In genomic region chr13:111241006-111241755, GRCh38 we compare ENCODE assay signal across 20 cellular contexts.
DNase-seq lines count a peak whose midpoint lies in the region; ATAC-seq, FAIRE-seq and TF ChIP-seq lines count a peak whose summit lies in the region.
"Had no signal": no experiment of that assay in that cellular context is flagged by ENCODE, and none has a peak within 500 bp of the region (broad histone marks: within the 10 kb centered on the region; RNA-seq: fewer than 3 reads in every experiment).

No MANE protein-coding gene starts in this region.

- H3K4me1 Mint-ChIP-seq in Calu3 (ENCODE audit: low read depth, unreplicated experiment) = no peaks in the 10 kb centered on the region
- H3K4me1 Mint-ChIP-seq: activated naive CD8-positive, alpha-beta T cell treated with anti-CD3 and anti-CD28 coated beads, Interleukin-2, amount 10 ng/mL, durations not matched to agents 7 days and 5 days had no signal

- H3K4me1 ChIP-seq in OCI-LY7 (ENCODE audit: insufficient read depth, low read length, poor library complexity, severe bottlenecking) = no peaks in the 10 kb centered on the region
- H3K4me1 ChIP-seq: right lobe of liver had no signal

- BruUV-seq in OCI-LY7 (replicated peaks; lab: Mats Ljungman, UMichigan) = no TSS peak
- no TSS peak for BruUV-seq in Calu3 (replicated peaks; lab: Mats Ljungman, UMichigan)

- peak; percentile 47 for FAIRE-seq in GM12891 (lab: Jason Lieb, UNC)
- FAIRE-seq: GM19239 had no signal

- no peak for TF ChIP-seq POLR2A in GM12891 (IDR thresholded peaks at IDR 0.05; ENCODE audit: low read depth, low read length)

- no peaks in the 10 kb centered on the region for H3K9me3 ChIP-seq in OCI-LY7 (ENCODE audit: low read length)
- H3K9me3 ChIP-seq: right lobe of liver, tibial artery had no signal

- no peak overlapping the region for H3K27ac ChIP-seq in OCI-LY7 (ENCODE audit: low read depth, low read length, poor library complexity, severe bottlenecking)
- H3K27ac ChIP-seq: right lobe of liver had no signal

- CTCF ChIA-PET in OCI-LY7 (lab: Charles Lee; ENCODE audit: unreplicated experiment) (no interaction called here), Calu3 (lab: Charles Lee) (no interaction called here)

- no peak for ATAC-seq in HG03280 (IDR thresholded peaks at IDR 0.05; ENCODE audit: unreplicated experiment)
- ATAC-seq: esophagus mucosa had no signal

- no peak overlapping the region for H3K4me2 ChIP-seq in OCI-LY7 (ENCODE audit: low read length)

- POLR2A ChIA-PET in OCI-LY7 (lab: Charles Lee) = no interaction called here

- H3K4me3 ChIP-seq in OCI-LY7 (ENCODE audit: low read depth, low read length, poor library complexity, severe bottlenecking) = no peak overlapping the region
- H3K4me3 ChIP-seq: right lobe of liver, tibial artery had no signal

- no peaks in the 10 kb centered on the region for H3K36me3 Mint-ChIP-seq in Calu3 (ENCODE audit: insufficient read depth, unreplicated experiment)

- DNase-seq in GM12891 (ENCODE audit: insufficient read length, low spot score) (no peak), SK-MEL-5 (ENCODE audit: low read depth, low spot score) (peak; percentile 64), foreskin melanocyte (peak; percentile 91), posterior cingulate gyrus (peak; percentile 77 to 97 (median 83)), OCI-LY7 (ENCODE audit: low spot score) (no peak), Calu3 (no peak), 8988T (no peak)
- DNase-seq: activated CD4-positive, alpha-beta T cell treated with anti-CD3 and anti-CD28 coated beads for 4 hours; activated naive CD8-positive, alpha-beta T cell treated with anti-CD3 and anti-CD28 coated beads, Interleukin-2, amount 10 ng/mL, durations not matched to agents 7 days and 5 days; cortex of kidney; naive B cell; NCI-H2081 treated with DMSO at 0.1 percent for 48 hours; right lobe of liver; SHP77; stimulated activated CD4-positive, alpha-beta T cell treated with anti-CD3 and anti-CD28 coated beads, Interleukin-2, amount 100 ng/mL, for 48 hours; stimulated activated CD8-positive, alpha-beta memory T cell treated with anti-CD3 and anti-CD28 coated beads, Interleukin-4, amount 100 ng/mL, for 48 hours; tibial artery had no signal

- 0 out of 2 replicates have a peak, but pooled peaks cover 5% of the 10 kb centered on the region for H4K20me1 ChIP-seq in OCI-LY7 (ENCODE audit: insufficient read depth, low read length)

- H3K4me3 Mint-ChIP-seq in Calu3 (ENCODE audit: low read depth, unreplicated experiment) = no peak overlapping the region
- H3K4me3 Mint-ChIP-seq: activated naive CD8-positive, alpha-beta T cell treated with anti-CD3 and anti-CD28 coated beads, Interleukin-2, amount 10 ng/mL, durations not matched to agents 7 days and 5 days; naive B cell had no signal

- H3K27me3 Mint-ChIP-seq in Calu3 (ENCODE audit: unreplicated experiment) = no peaks in the 10 kb centered on the region
- H3K27me3 Mint-ChIP-seq: activated naive CD8-positive, alpha-beta T cell treated with anti-CD3 and anti-CD28 coated beads, Interleukin-2, amount 10 ng/mL, durations not matched to agents 7 days and 5 days; naive B cell had no signal

- intact Hi-C loops in posterior cingulate gyrus (cut with DNase I) (no loop called here), OCI-LY7 (cut with micrococcal nuclease; ENCODE audit: unreplicated experiment) (no loop called here), Calu3 (cut with micrococcal nuclease; ENCODE audit: unreplicated experiment) (no loop called here)

- H2AFZ ChIP-seq in OCI-LY7 (ENCODE audit: low read length) = no peak overlapping the region

- no peaks in the 10 kb centered on the region for H3K9me2 ChIP-seq in OCI-LY7 (ENCODE audit: insufficient read depth, low read length)

- H3K9me3 Mint-ChIP-seq in Calu3 (ENCODE audit: low read depth, unreplicated experiment) = no peaks in the 10 kb centered on the region
- H3K9me3 Mint-ChIP-seq: activated naive CD8-positive, alpha-beta T cell treated with anti-CD3 and anti-CD28 coated beads, Interleukin-2, amount 10 ng/mL, durations not matched to agents 7 days and 5 days; naive B cell had no signal

- in situ Hi-C loops in SK-MEL-5 (cut with HindIII; ENCODE audit: low pct_unique_long_range_greater_than_20kb, low sequenced_read_pairs) = no loop called here

- TF ChIP-seq CTCF in OCI-LY7 (conservative IDR thresholded peaks at IDR 0.05; ENCODE audit: low read length) (no peak), Calu3 (IDR thresholded peaks at IDR 0.05; ENCODE audit: unreplicated experiment) (no peak)

- peaks cover 78% of the 10 kb centered on the region for H3K36me3 ChIP-seq in OCI-LY7 (ENCODE audit: insufficient read depth, low read length)

- no peaks in the 10 kb centered on the region; the same call in 1 of the 2 replicates for H3K79me2 ChIP-seq in OCI-LY7 (ENCODE audit: insufficient read depth, low read depth, low read length)

- no peak overlapping the region for H3K27ac Mint-ChIP-seq in Calu3 (ENCODE audit: unreplicated experiment)
- H3K27ac Mint-ChIP-seq: activated naive CD8-positive, alpha-beta T cell treated with anti-CD3 and anti-CD28 coated beads, Interleukin-2, amount 10 ng/mL, durations not matched to agents 7 days and 5 days had no signal

TF ChIP-seq in GM12891, 5 proteins besides CTCF, POLR2A, EP300 and RAD21:
- TF ChIP-seq SPI1 (IDR thresholded peaks at IDR 0.05; ENCODE audit: low read depth, low read length) (no peak), TAF1 (IDR thresholded peaks at IDR 0.05; ENCODE audit: low read depth, low read length) (no peak), POU2F2 (IDR thresholded peaks at IDR 0.05; ENCODE audit: low read depth, low read length) (no peak), PAX5 (IDR thresholded peaks at IDR 0.05; ENCODE audit: insufficient read depth, low read length, severe bottlenecking) (no peak), POLR2AphosphoS5 (IDR thresholded peaks at IDR 0.05; ENCODE audit: low read depth, low read length) (no peak)

Comparison
In these comparisons a context has a peak if more than half of its experiments do, and no peak if none do; other contexts are left out.
1. DNase-seq: peak in SK-MEL-5 (single experiment), foreskin melanocyte (single experiment) and posterior cingulate gyrus (10 of 10); none in GM12891 (single experiment), OCI-LY7 (single experiment), Calu3 (single experiment) and 8988T (single experiment).